In the genomic region with DNA sequence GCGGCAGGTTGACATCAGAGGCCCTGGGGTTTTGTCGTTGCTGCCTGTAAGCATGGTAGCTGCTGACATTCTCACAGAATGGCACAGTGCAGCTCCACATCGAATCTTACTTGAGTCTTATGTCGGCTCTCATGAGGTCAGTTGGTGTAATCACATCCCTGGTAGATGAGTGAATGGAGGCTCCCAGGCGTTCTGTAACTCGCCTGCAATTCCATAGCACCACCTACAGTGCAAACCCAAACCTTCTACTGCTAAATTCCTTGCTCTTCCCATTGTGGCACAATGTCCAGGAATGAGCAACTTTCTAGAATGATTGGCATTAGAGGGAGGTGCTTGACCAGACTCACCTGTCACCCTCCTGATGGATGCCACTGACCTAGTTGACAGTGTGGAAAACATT, we compare ENCODE assay signal across 1 cellular context.
TF ChIP-seq lines count a peak whose summit lies in the region.

No MANE protein-coding gene starts in this region.

TF ChIP-seq in Ishikawa, 13 proteins besides CTCF, POLR2A, EP300 and RAD21 (continued from another document):
- TF ChIP-seq, protein P1, sequence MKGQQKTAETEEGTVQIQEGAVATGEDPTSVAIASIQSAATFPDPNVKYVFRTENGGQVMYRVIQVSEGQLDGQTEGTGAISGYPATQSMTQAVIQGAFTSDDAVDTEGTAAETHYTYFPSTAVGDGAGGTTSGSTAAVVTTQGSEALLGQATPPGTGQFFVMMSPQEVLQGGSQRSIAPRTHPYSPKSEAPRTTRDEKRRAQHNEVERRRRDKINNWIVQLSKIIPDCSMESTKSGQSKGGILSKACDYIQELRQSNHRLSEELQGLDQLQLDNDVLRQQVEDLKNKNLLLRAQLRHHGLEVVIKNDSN (IDR thresholded peaks at IDR 0.05), result no peak
- TF ChIP-seq NFIC (IDR thresholded peaks at IDR 0.05) (no peak), YY1 (IDR thresholded peaks at IDR 0.05; ENCODE audit: low read depth) (no peak), CREB1 (IDR thresholded peaks at IDR 0.05; ENCODE audit: low read depth) (no peak)
TF ChIP-seq in Ishikawa: peak in this region for 0.
